In genomic region chr9:76667521-76667957, GRCh38 we compare ENCODE assay signal across 14 cellular contexts.
DNase-seq lines count a peak whose midpoint lies in the region; ATAC-seq, FAIRE-seq and TF ChIP-seq lines count a peak whose summit lies in the region.
"Had no signal": no experiment of that assay in that cellular context is flagged by ENCODE, and none has a peak within 500 bp of the region (broad histone marks: within the 10 kb centered on the region; RNA-seq: fewer than 3 reads in every experiment).

No MANE protein-coding gene starts in this region.

- POLR2A ChIA-PET in activated CD4-positive, alpha-beta memory T cell treated with anti-CD3 and anti-CD28 coated beads for 36 hours (lab: Charles Lee) = no interaction called here

- no peaks in the 10 kb centered on the region for H3K4me1 ChIP-seq in psoas muscle

- whole genome bisulfite sequencing in psoas muscle, 3 donors = 51 to 63% (median 59%) methylated on average over 1 of the region's 1 CpG

- no peaks in the 10 kb centered on the region for H3K36me3 Mint-ChIP-seq in activated CD4-positive, alpha-beta memory T cell treated with anti-CD3 and anti-CD28 coated beads for 36 hours
- H3K36me3 Mint-ChIP-seq: naive thymus-derived CD4-positive, alpha-beta T cell had no signal

- intact Hi-C loops in psoas muscle (cut with DNase I) = no loop called here
- intact Hi-C loops in activated CD4-positive, alpha-beta memory T cell treated with anti-CD3 and anti-CD28 coated beads for 36 hours (cut with micrococcal nuclease) = no loop called here

- no peak overlapping the region for H3K27ac Mint-ChIP-seq in activated CD4-positive, alpha-beta memory T cell treated with anti-CD3 and anti-CD28 coated beads for 36 hours
- H3K27ac Mint-ChIP-seq: immature natural killer cell; naive thymus-derived CD4-positive, alpha-beta T cell had no signal

- H3K4me3 Mint-ChIP-seq in activated CD4-positive, alpha-beta memory T cell treated with anti-CD3 and anti-CD28 coated beads for 36 hours = no peak overlapping the region
- H3K4me3 Mint-ChIP-seq: immature natural killer cell; naive thymus-derived CD4-positive, alpha-beta T cell had no signal

- DNase-seq in GM04503 (ENCODE audit: low read depth) (peak; percentile 44), NCI-H2196 (lab: John Stamatoyannopoulos, UW; ENCODE audit: unreplicated experiment) (peak; percentile 67), bronchial epithelial cell (ENCODE audit: low read depth) (peak; percentile 76), omental fat pad (ENCODE audit: low spot score) (no peak), psoas muscle (no peak)
- no peak for DNase-seq in activated CD4-positive, CD25-positive, alpha-beta regulatory T cell treated with anti-CD3 and anti-CD28 coated beads, Interleukin-2, amount 50 U/mL, for 72 hours
- no peak for DNase-seq in activated CD4-positive, alpha-beta memory T cell treated with anti-CD3 and anti-CD28 coated beads for 36 hours
- DNase-seq: activated CD4-positive, alpha-beta T cell treated with anti-CD3 and anti-CD28 coated beads, Interleukin-2, amount 50 U/mL, for 1 hour; immature natural killer cell; naive thymus-derived CD4-positive, alpha-beta T cell; NCI-H1105; NCI-H82 had no signal

- H3K36me3 ChIP-seq in bronchial epithelial cell (ENCODE audit: control insufficient read depth, insufficient read depth, low read length) (no peaks in the 10 kb centered on the region), psoas muscle (ENCODE audit: insufficient read depth in 1 of 2, low read depth in 1 of 2) (no peaks in the 10 kb centered on the region)

- TF ChIP-seq CTCF in bronchial epithelial cell (IDR thresholded peaks at IDR 0.05; ENCODE audit: insufficient read depth, low read length, severe bottlenecking) (no peak), omental fat pad (IDR thresholded peaks at IDR 0.05) (no peak), psoas muscle (IDR thresholded peaks at IDR 0.05) (no peak)

- H3K4me1 Mint-ChIP-seq in activated CD4-positive, alpha-beta memory T cell treated with anti-CD3 and anti-CD28 coated beads for 36 hours (ENCODE audit: low read depth) = peaks cover 6% of the 10 kb centered on the region

- CTCF ChIA-PET in activated CD4-positive, alpha-beta memory T cell treated with anti-CD3 and anti-CD28 coated beads for 36 hours (lab: Charles Lee) = interaction anchor here (0.7 to 1.2 kb wide), 4 partner anchors 9 to 209 kb away, joined by 3 to 5 read pairs (median 3); partner anchors contain the start of gene GCNT1

- no peak for FAIRE-seq in bronchial epithelial cell (lab: Jason Lieb, UNC)

- H3K27me3 ChIP-seq in bronchial epithelial cell (ENCODE audit: control insufficient read depth, insufficient read depth, low read length) (no peaks in the 10 kb centered on the region), psoas muscle (ENCODE audit: insufficient read depth in 3 of 3, low read length in 2 of 3) (no peaks in the 10 kb centered on the region)

- no peaks in the 10 kb centered on the region for H3K9me3 Mint-ChIP-seq in activated CD4-positive, alpha-beta memory T cell treated with anti-CD3 and anti-CD28 coated beads for 36 hours
- H3K9me3 Mint-ChIP-seq: immature natural killer cell had no signal

- H3K27ac ChIP-seq in psoas muscle = no peak overlapping the region
- H3K27ac ChIP-seq: SK-N-MC had no signal

- H3K27me3 Mint-ChIP-seq in activated CD4-positive, alpha-beta memory T cell treated with anti-CD3 and anti-CD28 coated beads for 36 hours = peaks cover 2% of the 10 kb centered on the region

- H3K9me3 ChIP-seq in psoas muscle = no peaks in the 10 kb centered on the region

- no peak overlapping the region for H3K4me3 ChIP-seq in bronchial epithelial cell (ENCODE audit: low read depth, low read length)
- H3K4me3 ChIP-seq in psoas muscle = no peak overlapping the region
- H3K4me3 ChIP-seq: SK-N-MC had no signal

- peak; percentile 54 for ATAC-seq in omental fat pad (ENCODE audit: low FRiP score)
- ATAC-seq in HG03354 (IDR thresholded peaks at IDR 0.05; ENCODE audit: poor library complexity, severe bottlenecking, unreplicated experiment) = no peak
- no peak for ATAC-seq in psoas muscle
- ATAC-seq: naive thymus-derived CD4-positive, alpha-beta T cell had no signal

Comparison
In these comparisons a context has a peak if more than half of its experiments do, and no peak if none do; other contexts are left out.
1. DNase-seq: peak in GM04503 (single experiment), NCI-H2196 (single experiment) and bronchial epithelial cell (single experiment); none in omental fat pad (single experiment), activated CD4-positive, CD25-positive, alpha-beta regulatory T cell treated with anti-CD3 and anti-CD28 coated beads, Interleukin-2, amount 50 U/mL, for 72 hours (single experiment), psoas muscle (0 of 2) and activated CD4-positive, alpha-beta memory T cell treated with anti-CD3 and anti-CD28 coated beads for 36 hours (single experiment).